ENCODE assay signal across 16 cellular contexts in genomic region chr5:53397141-53397794, GRCh38.
"Had no signal": no experiment of that assay in that cellular context is flagged by ENCODE, and none has a peak within 500 bp of the region (broad histone marks: within the 10 kb centered on the region; RNA-seq: fewer than 3 reads in every experiment).

No MANE protein-coding gene starts in this region.

- ATAC-seq: activated CD8-positive, alpha-beta memory T cell treated with anti-CD3 and anti-CD28 coated beads, Interleukin-2, amount 10 ng/mL, durations not matched to agents 7 days and 5 days; activated naive CD8-positive, alpha-beta T cell treated with anti-CD3 and anti-CD28 coated beads, Interleukin-2, amount 50 U/mL, for 24 hours; left colon; stimulated activated effector memory CD8-positive, alpha-beta T cell treated with anti-CD3 and anti-CD28 coated beads, Interleukin-12 subunit alpha, Interleukin-12 subunit beta, amount 100 ng/mL, for 72 hours had no signal

- H3K4me1 Mint-ChIP-seq: activated CD8-positive, alpha-beta memory T cell treated with anti-CD3 and anti-CD28 coated beads, Interleukin-2, amount 10 ng/mL, durations not matched to agents 7 days and 5 days; activated naive CD8-positive, alpha-beta T cell treated with anti-CD3 and anti-CD28 coated beads, Interleukin-2, amount 50 U/mL, for 24 hours; naive B cell; stimulated activated effector memory CD8-positive, alpha-beta T cell treated with anti-CD3 and anti-CD28 coated beads, Interleukin-12 subunit alpha, Interleukin-12 subunit beta, amount 100 ng/mL, for 72 hours had no signal

- H3K9me3 Mint-ChIP-seq: activated naive CD4-positive, alpha-beta T cell treated with anti-CD3 and anti-CD28 coated beads for 36 hours; activated naive CD8-positive, alpha-beta T cell treated with anti-CD3 and anti-CD28 coated beads, Interleukin-2, amount 50 U/mL, for 24 hours; activated T-helper 2 cell treated with anti-CD3 and anti-CD28 coated beads, Interferon-gamma antibody, Interleukin-2, Interleukin-4, amounts not matched to agents 10 μg/mL and 5 μg/mL and 100 μg/mL, durations not matched to agents 14 hours and 24 hours and 36 hours; dendritic cell treated with granulocyte-macrophage colony-stimulating factor and Interleukin-4, amounts not matched to agents 40 ng/mL and 50 ng/mL, for 4 days; stimulated activated effector memory CD8-positive, alpha-beta T cell treated with anti-CD3 and anti-CD28 coated beads, Interleukin-12 subunit alpha, Interleukin-12 subunit beta, amount 100 ng/mL, for 72 hours had no signal

- H3K4me3 ChIP-seq: lower lobe of right lung had no signal

- H3K27ac ChIP-seq: lower lobe of right lung, VCaP had no signal

- H3K4me1 ChIP-seq: lower lobe of right lung had no signal

- H3K36me3 Mint-ChIP-seq: activated CD8-positive, alpha-beta memory T cell treated with anti-CD3 and anti-CD28 coated beads, Interleukin-2, amount 10 ng/mL, durations not matched to agents 7 days and 5 days; naive B cell; stimulated activated effector memory CD8-positive, alpha-beta T cell treated with anti-CD3 and anti-CD28 coated beads, Interleukin-12 subunit alpha, Interleukin-12 subunit beta, amount 100 ng/mL, for 72 hours had no signal

- H3K9me3 ChIP-seq: lower lobe of right lung had no signal

- DNase-seq: activated CD4-positive, alpha-beta T cell treated with anti-CD3 and anti-CD28 coated beads for 1 hour; activated CD4-positive, alpha-beta T cell treated with anti-CD3 and anti-CD28 coated beads, Interleukin-2, amount 50 U/mL, for 48 hours; activated CD8-positive, alpha-beta memory T cell treated with anti-CD3 and anti-CD28 coated beads, Interleukin-2, amount 10 ng/mL, durations not matched to agents 7 days and 5 days; activated naive CD4-positive, alpha-beta T cell treated with anti-CD3 and anti-CD28 coated beads for 36 hours; activated naive CD8-positive, alpha-beta T cell treated with anti-CD3 and anti-CD28 coated beads, Interleukin-2, amount 50 U/mL, for 24 hours; activated T-cell treated with anti-CD3 and anti-CD28 coated beads, Interleukin-2, amount 50 U/mL, for 1 hour; cerebellar nuclear complex; effector memory CD4-positive, alpha-beta T cell; left colon; lower lobe of right lung; naive B cell; stimulated activated CD4-positive, alpha-beta T cell treated with anti-CD3 and anti-CD28 coated beads, Interleukin-12 subunit alpha, Interleukin-12 subunit beta, amount 100 ng/mL, for 4 hours had no signal

- H3K27ac Mint-ChIP-seq: activated CD8-positive, alpha-beta memory T cell treated with anti-CD3 and anti-CD28 coated beads, Interleukin-2, amount 10 ng/mL, durations not matched to agents 7 days and 5 days; activated naive CD4-positive, alpha-beta T cell treated with anti-CD3 and anti-CD28 coated beads for 36 hours; activated naive CD8-positive, alpha-beta T cell treated with anti-CD3 and anti-CD28 coated beads, Interleukin-2, amount 50 U/mL, for 24 hours; activated T-helper 2 cell treated with anti-CD3 and anti-CD28 coated beads, Interferon-gamma antibody, Interleukin-2, Interleukin-4, amounts not matched to agents 10 μg/mL and 5 μg/mL and 100 μg/mL, durations not matched to agents 14 hours and 24 hours and 36 hours; dendritic cell treated with granulocyte-macrophage colony-stimulating factor and Interleukin-4, amounts not matched to agents 40 ng/mL and 50 ng/mL, for 4 days; stimulated activated effector memory CD8-positive, alpha-beta T cell treated with anti-CD3 and anti-CD28 coated beads, Interleukin-12 subunit alpha, Interleukin-12 subunit beta, amount 100 ng/mL, for 72 hours had no signal

- H3K4me3 Mint-ChIP-seq: activated CD8-positive, alpha-beta memory T cell treated with anti-CD3 and anti-CD28 coated beads, Interleukin-2, amount 10 ng/mL, durations not matched to agents 7 days and 5 days; activated naive CD4-positive, alpha-beta T cell treated with anti-CD3 and anti-CD28 coated beads for 36 hours; activated naive CD8-positive, alpha-beta T cell treated with anti-CD3 and anti-CD28 coated beads, Interleukin-2, amount 50 U/mL, for 24 hours; dendritic cell treated with granulocyte-macrophage colony-stimulating factor and Interleukin-4, amounts not matched to agents 40 ng/mL and 50 ng/mL, for 4 days; naive B cell; stimulated activated effector memory CD8-positive, alpha-beta T cell treated with anti-CD3 and anti-CD28 coated beads, Interleukin-12 subunit alpha, Interleukin-12 subunit beta, amount 100 ng/mL, for 72 hours had no signal

- H3K36me3 ChIP-seq: lower lobe of right lung had no signal
